Comparison of ENCODE assay signal across 1 cellular context in genomic region chr2:63055510-63056308, GRCh38.
TF ChIP-seq lines count a peak whose summit lies in the region.

No MANE protein-coding gene starts in this region.

TF ChIP-seq in GM12878, 131 proteins besides CTCF, POLR2A, EP300 and RAD21 (continued from another document):
- TF ChIP-seq SUZ12 (IDR thresholded peaks at IDR 0.05; ENCODE audit: unreplicated experiment), result no peak
- TF ChIP-seq ESRRA (IDR thresholded peaks at IDR 0.05; ENCODE audit: low read length), result no peak
- no peak for TF ChIP-seq MXI1 (IDR thresholded peaks at IDR 0.05; ENCODE audit: low read depth, low read length)
- TF ChIP-seq RFX5 (IDR thresholded peaks at IDR 0.05; ENCODE audit: low read depth, low read length), result no peak
- no peak for TF ChIP-seq YY1 (IDR thresholded peaks at IDR 0.05; ENCODE audit: low read depth, low read length)
- no peak for TF ChIP-seq CBX3 (IDR thresholded peaks at IDR 0.05; ENCODE audit: borderline replicate concordance, low read depth)
- TF ChIP-seq TBL1XR1 (IDR thresholded peaks at IDR 0.05; ENCODE audit: low read depth, low read length), result no peak
- TF ChIP-seq, protein P1, sequence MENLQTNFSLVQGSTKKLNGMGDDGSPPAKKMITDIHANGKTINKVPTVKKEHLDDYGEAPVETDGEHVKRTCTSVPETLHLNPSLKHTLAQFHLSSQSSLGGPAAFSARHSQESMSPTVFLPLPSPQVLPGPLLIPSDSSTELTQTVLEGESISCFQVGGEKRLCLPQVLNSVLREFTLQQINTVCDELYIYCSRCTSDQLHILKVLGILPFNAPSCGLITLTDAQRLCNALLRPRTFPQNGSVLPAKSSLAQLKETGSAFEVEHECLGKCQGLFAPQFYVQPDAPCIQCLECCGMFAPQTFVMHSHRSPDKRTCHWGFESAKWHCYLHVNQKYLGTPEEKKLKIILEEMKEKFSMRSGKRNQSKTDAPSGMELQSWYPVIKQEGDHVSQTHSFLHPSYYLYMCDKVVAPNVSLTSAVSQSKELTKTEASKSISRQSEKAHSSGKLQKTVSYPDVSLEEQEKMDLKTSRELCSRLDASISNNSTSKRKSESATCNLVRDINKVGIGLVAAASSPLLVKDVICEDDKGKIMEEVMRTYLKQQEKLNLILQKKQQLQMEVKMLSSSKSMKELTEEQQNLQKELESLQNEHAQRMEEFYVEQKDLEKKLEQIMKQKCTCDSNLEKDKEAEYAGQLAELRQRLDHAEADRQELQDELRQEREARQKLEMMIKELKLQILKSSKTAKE (IDR thresholded peaks at IDR 0.05; ENCODE audit: low read depth, poor library complexity, severe bottlenecking), result no peak
- no peak for TF ChIP-seq ATF7 (IDR thresholded peaks at IDR 0.05; ENCODE audit: low read depth)
- no peak for TF ChIP-seq FOS (IDR thresholded peaks at IDR 0.05; ENCODE audit: borderline replicate concordance, extremely low read depth, insufficient read length)
- TF ChIP-seq HCFC1 (IDR thresholded peaks at IDR 0.05; ENCODE audit: low read length), result no peak
- no peak for TF ChIP-seq JUND (IDR thresholded peaks at IDR 0.05; ENCODE audit: low read depth, low read length)
- no peak for TF ChIP-seq NBN (IDR thresholded peaks at IDR 0.05)
- no peak for TF ChIP-seq FOXM1 (IDR thresholded peaks at IDR 0.05; ENCODE audit: low read depth, low read length)
- no peak for TF ChIP-seq MYC (IDR thresholded peaks at IDR 0.05; ENCODE audit: insufficient read depth, insufficient read length, insufficient replicate concordance, low read length, severe bottlenecking)
- TF ChIP-seq RELA (IDR thresholded peaks at IDR 0.05; ENCODE audit: borderline replicate concordance, partially characterized antibody), result no peak
